31 cellular contexts compared by ENCODE assay signal in the genomic region with DNA sequence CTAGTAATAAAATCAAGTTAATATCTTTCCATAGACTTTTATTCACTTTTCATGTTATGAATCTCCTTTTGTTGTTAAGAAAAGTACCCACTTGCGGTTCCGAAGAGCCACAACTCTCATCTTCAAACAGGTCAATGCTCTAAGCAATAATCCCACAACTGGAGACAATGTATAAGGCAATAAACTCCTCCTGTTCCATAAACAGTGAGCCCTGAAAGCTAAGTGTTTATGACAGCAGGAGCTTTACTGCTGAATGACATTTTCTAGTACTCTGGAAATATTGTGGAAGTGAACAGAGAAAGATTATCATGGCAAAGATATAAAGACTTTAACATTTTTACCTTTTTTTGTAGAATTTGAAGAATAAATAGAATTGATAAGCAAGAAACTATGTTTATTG.
"Had no signal": no experiment of that assay in that cellular context is flagged by ENCODE, and none has a peak within 500 bp of the region (broad histone marks: within the 10 kb centered on the region; RNA-seq: fewer than 3 reads in every experiment).

No MANE protein-coding gene starts in this region.

- H3K4me1 Mint-ChIP-seq: naive thymus-derived CD4-positive, alpha-beta T cell; natural killer cell; nephron; neural crest cell; stimulated activated memory B cell treated with anti-CD40 and anti-IgM and Interleukin-4, amounts not matched to agents 10 μg/mL and 1 μg/mL and 100 μg/mL, for 72 hours; stimulated activated naive CD8-positive, alpha-beta T cell treated with anti-CD3 and anti-CD28 coated beads, Interleukin-15, amount 100 ng/mL, for 72 hours had no signal

- H3K4me3 Mint-ChIP-seq: naive thymus-derived CD4-positive, alpha-beta T cell; natural killer cell; nephron; neural crest cell; stimulated activated memory B cell treated with anti-CD40 and anti-IgM and Interleukin-4, amounts not matched to agents 10 μg/mL and 1 μg/mL and 100 μg/mL, for 72 hours; stimulated activated naive CD8-positive, alpha-beta T cell treated with anti-CD3 and anti-CD28 coated beads, Interleukin-15, amount 100 ng/mL, for 72 hours; type B pancreatic cell had no signal

- H3K4me1 ChIP-seq: pancreas, prostate gland, right atrium auricular region, right lobe of liver, sigmoid colon, spleen, suprapubic skin, testis, tibial artery, upper lobe of right lung, uterus had no signal

- H3K27ac Mint-ChIP-seq: naive thymus-derived CD4-positive, alpha-beta T cell; natural killer cell; stimulated activated memory B cell treated with anti-CD40 and anti-IgM and Interleukin-4, amounts not matched to agents 10 μg/mL and 1 μg/mL and 100 μg/mL, for 72 hours; stimulated activated naive CD8-positive, alpha-beta T cell treated with anti-CD3 and anti-CD28 coated beads, Interleukin-15, amount 100 ng/mL, for 72 hours; type B pancreatic cell had no signal

- H3K36me3 Mint-ChIP-seq: naive thymus-derived CD4-positive, alpha-beta T cell; natural killer cell; stimulated activated memory B cell treated with anti-CD40 and anti-IgM and Interleukin-4, amounts not matched to agents 10 μg/mL and 1 μg/mL and 100 μg/mL, for 72 hours; type B pancreatic cell had no signal

- H3K9me3 ChIP-seq: neutrophil, pancreas, prostate gland, right atrium auricular region, right lobe of liver, sigmoid colon, spleen, suprapubic skin, testis, tibial artery, transverse colon, upper lobe of right lung, uterus had no signal

- H3K27ac ChIP-seq: neutrophil, pancreas, prostate gland, right atrium auricular region, right lobe of liver, sigmoid colon, spleen, suprapubic skin, testis, tibial artery, transverse colon, upper lobe of right lung, uterus had no signal

- H3K27me3 ChIP-seq: neutrophil, pancreas, right atrium auricular region, right lobe of liver, sigmoid colon, spleen, suprapubic skin, testis, tibial artery, transverse colon, upper lobe of right lung, uterus had no signal

- H3K9me3 Mint-ChIP-seq: neural crest cell; stimulated activated memory B cell treated with anti-CD40 and anti-IgM and Interleukin-4, amounts not matched to agents 10 μg/mL and 1 μg/mL and 100 μg/mL, for 72 hours had no signal

- H3K27me3 Mint-ChIP-seq: naive thymus-derived CD4-positive, alpha-beta T cell; stimulated activated memory B cell treated with anti-CD40 and anti-IgM and Interleukin-4, amounts not matched to agents 10 μg/mL and 1 μg/mL and 100 μg/mL, for 72 hours; stimulated activated naive CD8-positive, alpha-beta T cell treated with anti-CD3 and anti-CD28 coated beads, Interleukin-15, amount 100 ng/mL, for 72 hours; type B pancreatic cell had no signal

- DNase-seq: naive thymus-derived CD4-positive, alpha-beta T cell; natural killer cell; nucleus accumbens; pancreas; retina; right lobe of liver; sigmoid colon; small intestine; spleen; stimulated activated CD4-positive, alpha-beta T cell treated with anti-CD3 and anti-CD28 coated beads, Interleukin-12 subunit alpha, Interleukin-12 subunit beta, amount 100 ng/mL, for 4 hours; stimulated activated CD4-positive, alpha-beta T cell treated with anti-CD3 and anti-CD28 coated beads, Interleukin-1b, Interleukin-23, amount 100 ng/mL, for 48 hours; stimulated activated CD4-positive, alpha-beta T cell treated with anti-CD3 and anti-CD28 coated beads, Interleukin-4, amount 100 ng/mL, for 1 hour; stimulated activated CD4-positive, alpha-beta T cell treated with anti-CD3 and anti-CD28 coated beads, Interleukin-4, amount 100 ng/mL, for 4 hours; stimulated activated CD8-positive, alpha-beta memory T cell treated with anti-CD3 and anti-CD28 coated beads, Interleukin-4, amount 100 ng/mL, for 48 hours; stimulated activated naive CD4-positive, alpha-beta T cell; stimulated activated naive CD8-positive, alpha-beta T cell treated with anti-CD3 and anti-CD28 coated beads, Interleukin-15, amount 100 ng/mL, for 72 hours; stimulated activated naive CD8-positive, alpha-beta T cell treated with anti-CD3 and anti-CD28 coated beads, Interleukin-15, Interleukin-2, amounts not matched to agents 100 U/mL and 50 U/mL, for 24 hours; substantia nigra; testis; tibial artery; transverse colon; upper lobe of right lung; uterus had no signal

- H3K36me3 ChIP-seq: neutrophil, pancreas, prostate gland, right atrium auricular region, right lobe of liver, sigmoid colon, spleen, suprapubic skin, tibial artery, transverse colon, upper lobe of right lung, uterus had no signal

- H3K4me3 ChIP-seq: pancreas, prostate gland, right atrium auricular region, right lobe of liver, sigmoid colon, spleen, suprapubic skin, testis, tibial artery, transverse colon, upper lobe of right lung, uterus had no signal

- ATAC-seq: naive thymus-derived CD4-positive, alpha-beta T cell; natural killer cell; pancreas; right lobe of liver; stimulated activated memory B cell treated with anti-CD40 and anti-IgM and Interleukin-4, amounts not matched to agents 10 μg/mL and 1 μg/mL and 100 μg/mL, for 72 hours; stimulated activated naive CD8-positive, alpha-beta T cell treated with anti-CD3 and anti-CD28 coated beads, Interleukin-15, amount 100 ng/mL, for 72 hours; stimulated activated naive CD8-positive, alpha-beta T cell treated with anti-CD3 and anti-CD28 coated beads, Interleukin-15, Interleukin-2, amounts not matched to agents 100 U/mL and 50 U/mL, for 24 hours; upper lobe of right lung had no signal
